In the genomic region with DNA sequence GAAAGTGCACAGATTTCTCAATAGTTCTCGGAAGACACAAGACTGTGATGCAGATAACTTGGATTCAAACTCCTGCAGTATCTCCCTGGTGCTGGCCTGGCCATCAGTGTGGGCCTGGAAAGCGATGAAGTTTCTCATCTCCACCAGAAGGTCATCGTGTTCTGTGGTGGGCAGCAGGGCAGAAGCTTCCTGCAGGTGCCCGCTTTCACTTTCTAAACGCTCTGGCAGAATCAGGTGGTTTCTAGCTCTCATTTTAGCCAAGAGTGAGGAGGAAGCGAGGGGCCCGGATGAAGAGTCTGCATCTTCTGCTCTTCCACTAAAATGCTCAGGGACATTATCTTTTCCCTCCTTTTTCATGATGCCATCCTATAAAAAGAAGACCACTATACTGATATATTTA, we compare ENCODE assay signal across 21 cellular contexts.
"Had no signal": no experiment of that assay in that cellular context is flagged by ENCODE, and none has a peak within 500 bp of the region (broad histone marks: within the 10 kb centered on the region; RNA-seq: fewer than 3 reads in every experiment).

No MANE protein-coding gene starts in this region.

- ATAC-seq: Panc1, PC-3 had no signal

- DNase-seq: KBM-7; NCI-H1092; NCI-H1105 treated with DMSO at 0.1 percent for 48 hours; NCI-H1417 treated with DMSO at 0.1 percent for 48 hours; NCI-H146; NCI-H1694 treated with DMSO at 0.1 percent for 48 hours; NCI-H2029; NCI-H2081 treated with DMSO at 0.1 percent for 48 hours; NCI-H2171; NCI-H226; NCI-H446; NCI-H510A; NCI-H524 treated with DMSO at 0.1 percent for 48 hours; NCI-H69; NCI-H774; NK-92 treated with Interleukin-12 subunit alpha and Interleukin-12 subunit beta, amount 100 ng/mL, for 24 hours; PC-3; SHP77; SK-N-SH; SW 1271 had no signal
